Comparison of ENCODE assay signal across 17 cellular contexts in the genomic region with DNA sequence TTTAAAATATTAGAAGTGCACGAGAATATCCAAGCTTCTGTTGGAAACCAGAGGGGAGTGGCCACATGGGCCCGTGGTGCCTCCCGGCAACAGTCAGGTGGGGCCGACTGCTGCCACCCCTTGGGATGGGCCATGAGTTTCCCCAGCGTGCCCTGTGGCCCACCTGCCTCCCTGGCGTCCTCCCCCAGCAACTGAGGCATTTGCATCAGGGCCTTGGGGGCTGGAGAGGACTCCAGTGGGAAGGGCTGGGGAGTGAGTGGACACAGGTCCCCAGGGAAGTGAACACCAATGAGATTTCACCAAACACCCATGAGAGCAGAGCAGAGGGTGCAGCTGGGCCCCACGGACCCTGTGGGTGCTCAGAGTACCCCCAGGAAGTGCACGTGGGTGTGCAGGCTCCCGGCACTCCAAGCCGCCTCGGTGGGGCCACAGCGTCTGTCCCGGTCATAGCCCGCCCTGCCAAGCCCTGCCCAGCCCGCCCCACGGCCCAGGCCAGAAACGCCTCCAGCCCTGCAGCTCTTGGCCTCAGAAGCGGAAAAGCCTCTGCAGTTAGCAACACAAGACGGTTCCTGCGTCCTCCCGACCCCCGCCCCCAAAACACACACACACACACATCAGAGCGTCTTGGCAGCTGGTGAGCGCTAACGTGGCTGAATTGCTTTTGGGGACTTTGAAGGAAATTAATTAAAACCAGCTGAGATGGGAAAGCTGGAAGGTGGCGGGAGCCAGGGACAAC. TPM values are rescaled to one million over a fixed set of nuclear protein-coding genes. Genes with fewer than 3 reads are reported as not detected.
DNase-seq lines count a peak whose midpoint lies in the region; ATAC-seq, FAIRE-seq and TF ChIP-seq lines count a peak whose summit lies in the region.
"Had no signal": no experiment of that assay in that cellular context is flagged by ENCODE, and none has a peak within 500 bp of the region (broad histone marks: within the 10 kb centered on the region; RNA-seq: fewer than 3 reads in every experiment).

No MANE protein-coding gene starts in this region.

- TF ChIP-seq POLR2A in breast epithelium (IDR thresholded peaks at IDR 0.05) (no peak), vagina (IDR thresholded peaks at IDR 0.05) (no peak), HepG2 (IDR thresholded peaks at IDR 0.05; ENCODE audit: insufficient read depth in 1 of 2, low read depth in 2 of 2, low read length in 2 of 2) (no peak)

- 45% methylated on average over 10 of the region's 26 CpGs for WGBS in mammary epithelial cell (ENCODE audit: low coverage, missing lambda C conversion rate)
- 48% methylated on average over 9 of the region's 26 CpGs for WGBS in HepG2 (ENCODE audit: low lambda C conversion rate)

- in situ Hi-C loops in mammary epithelial cell (cut with MboI; ENCODE audit: low sequenced_read_pairs in 2 of 2) (no loop called here), HepG2 (cut with HindIII; ENCODE audit: extremely low pct_ligation_motif_present, low pct_unique_long_range_greater_than_20kb) (no loop called here)

- H3K79me2 ChIP-seq in mammary epithelial cell (ENCODE audit: insufficient read depth, low read length) = no peaks in the 10 kb centered on the region
- no peaks in the 10 kb centered on the region for H3K79me2 ChIP-seq in HepG2 (ENCODE audit: insufficient read depth, low read length)

- H3K9ac ChIP-seq in mammary epithelial cell (ENCODE audit: insufficient read depth, low read length) = no peak overlapping the region
- no peak overlapping the region for H3K9ac ChIP-seq in HepG2 (ENCODE audit: insufficient read depth, low read depth, low read length)
- H3K9ac ChIP-seq: KMS-11 had no signal

- no TSS peak for BruUV-seq in mammary epithelial cell (replicated peaks; lab: Mats Ljungman, UMichigan)
- no TSS peak for BruUV-seq in HepG2 (replicated peaks; lab: Mats Ljungman, UMichigan)

- no peak overlapping the region for H2AFZ ChIP-seq in mammary epithelial cell (ENCODE audit: low read depth, low read length)
- no peak overlapping the region for H2AFZ ChIP-seq in HepG2 (ENCODE audit: low read length)

- H3K9me3 ChIP-seq in breast epithelium = no peaks in the 10 kb centered on the region
- H3K9me3 ChIP-seq in mammary epithelial cell (replicated peaks; ENCODE audit: insufficient read depth, low read length) = no peaks in the 10 kb centered on the region
- H3K9me3 ChIP-seq in left lung = no peaks in the 10 kb centered on the region
- no peaks in the 10 kb centered on the region for H3K9me3 ChIP-seq in vagina
- H3K9me3 ChIP-seq in HepG2 (ENCODE audit: low read length) = no peaks in the 10 kb centered on the region
- H3K9me3 ChIP-seq: gastrocnemius medialis had no signal

- H3K27ac ChIP-seq in breast epithelium = peak overlapping the region in 1 of 2 donors; percentile 71
- H3K27ac ChIP-seq in mammary epithelial cell (ENCODE audit: insufficient read depth, low read depth, low read length) = no peak overlapping the region
- no peak overlapping the region for H3K27ac ChIP-seq in left lung
- peak overlapping the region; percentile 43 for H3K27ac ChIP-seq in vagina
- no peak overlapping the region for H3K27ac ChIP-seq in HepG2 (ENCODE audit: extremely low read length, insufficient read depth, low read length)
- H3K27ac ChIP-seq: dorsolateral prefrontal cortex, gastrocnemius medialis, KMS-11 had no signal

- ATAC-seq in left lung (peak; percentile 56), HepG2 (no peak), HG02973 (IDR thresholded peaks at IDR 0.05; ENCODE audit: unreplicated experiment) (no peak)
- ATAC-seq: activated CD8-positive, alpha-beta T cell treated with anti-CD3 and anti-CD28 coated beads for 36 hours; gastrocnemius medialis; HCT116 had no signal

- H4K20me1 ChIP-seq in mammary epithelial cell (ENCODE audit: insufficient read depth, low read length) = no peaks in the 10 kb centered on the region
- peaks cover under 1% of the 10 kb centered on the region; the same call in 1 of the 2 replicates for H4K20me1 ChIP-seq in HepG2 (ENCODE audit: insufficient read depth, low read length)

- TF ChIP-seq EP300 in HepG2 (IDR thresholded peaks at IDR 0.05; ENCODE audit: low read depth in 2 of 2, low read length in 2 of 2) (no peak), HepG2 (CRISPR knock-in tag; IDR thresholded peaks at IDR 0.05; ENCODE audit: borderline replicate concordance) (no peak)

- intact Hi-C loops in breast epithelium (cut with DNase I; ENCODE audit: low total_unique reads) = no loop called here
- intact Hi-C loops in mammary epithelial cell (cut with micrococcal nuclease) = no loop called here
- intact Hi-C loops in left lung (cut with DNase I) = no loop called here
- intact Hi-C loops in vagina (cut with DNase I) = no loop called here
- intact Hi-C loops in HepG2 (cut with micrococcal nuclease; ENCODE audit: unreplicated experiment) = no loop called here

- POLR2A ChIA-PET in HepG2 (lab: Yijun Ruan, JAX) = no interaction called here

- dilution Hi-C loops in mammary epithelial cell (cut with HindIII; ENCODE audit: low sequenced_read_pairs) = loop anchor here (5.0 kb wide), 3 partner anchors 42 to 73 kb away; no protein-coding TSS in a partner anchor

- TF ChIP-seq RAD21 in HepG2 (CRISPR knock-in tag; IDR thresholded peaks at IDR 0.05) = no peak

- DNase-seq in breast epithelium (ENCODE audit: low spot score in 2 of 2) = peak in 1 of 2 donors; percentile 74
- no peak for DNase-seq in mammary epithelial cell
- DNase-seq in fibroblast of gingiva (ENCODE audit: low read depth) = peak; percentile 84
- DNase-seq in left lung = no peak
- no peak for DNase-seq in vagina (ENCODE audit: extremely low spot score in 2 of 2)
- no peak for DNase-seq in HepG2 (ENCODE audit: low spot score)
- DNase-seq in NCI-H1930 (lab: John Stamatoyannopoulos, UW) = no peak
- DNase-seq: activated CD8-positive, alpha-beta T cell treated with anti-CD3 and anti-CD28 coated beads for 36 hours; COR-L47; gastrocnemius medialis; NCI-H1436; NCI-H446 treated with DMSO at 0.1 percent for 48 hours had no signal

- TF ChIP-seq CTCF in breast epithelium (IDR thresholded peaks at IDR 0.05) (no peak), mammary epithelial cell (conservative IDR thresholded peaks at IDR 0.05 in 1 of 2, IDR thresholded peaks at IDR 0.05 in 1 of 2; ENCODE audit: extremely low read depth in 1 of 2, insufficient read depth in 1 of 2, low read depth in 1 of 2, low read length in 2 of 2) (no peak), left lung (IDR thresholded peaks at IDR 0.05) (no peak), vagina (IDR thresholded peaks at IDR 0.05) (no peak), HepG2 (CRISPR knock-in tag; IDR thresholded peaks at IDR 0.05) (no peak)

- H3K4me1 ChIP-seq in breast epithelium = peaks cover 0 to 5% of the 10 kb centered on the region in 2 donors
- H3K4me1 ChIP-seq in mammary epithelial cell (ENCODE audit: insufficient read depth, low read length) = peaks cover 3% of the 10 kb centered on the region
- peaks cover 0 to 13% of the 10 kb centered on the region in 2 donors for H3K4me1 ChIP-seq in left lung
- H3K4me1 ChIP-seq in vagina = peaks cover 25% of the 10 kb centered on the region
- H3K4me1 ChIP-seq in HepG2 (ENCODE audit: insufficient read depth, low read length) = no peaks in the 10 kb centered on the region
- H3K4me1 ChIP-seq: gastrocnemius medialis had no signal

- H3K4me3 ChIP-seq in breast epithelium (peak overlapping the region; percentile 13 to 63 (median 39)), mammary epithelial cell (replicated peaks in 1 of 3; ENCODE audit: insufficient read depth in 1 of 3, low read depth in 2 of 3, low read length in 3 of 3) (no peak overlapping the region), left lung (no peak overlapping the region), vagina (peak overlapping the region; percentile 21 to 41), HepG2 (replicated peaks in 1 of 3; ENCODE audit: insufficient read depth in 1 of 3, low read depth in 2 of 3, low read length in 3 of 3) (no peak overlapping the region)
- H3K4me3 ChIP-seq: gastrocnemius medialis had no signal

- FAIRE-seq in HepG2 (lab: Jason Lieb, UNC) = no peak
- FAIRE-seq: G401.6 had no signal

- CTCF ChIA-PET in mammary epithelial cell (lab: Charles Lee; ENCODE audit: low non-redundant PET) (no interaction called here), HepG2 (lab: Yijun Ruan, JAX; ENCODE audit: low intra/inter-chr PET ratio, low total read pairs) (interaction anchor here (1.0 kb wide), 1 partner anchor 211 kb away, joined by 3 read pairs; no protein-coding TSS in a partner anchor)

- H3K4me2 ChIP-seq in mammary epithelial cell (ENCODE audit: insufficient read depth, low read depth, low read length) (no peak overlapping the region), HepG2 (ENCODE audit: low read depth, low read length) (no peak overlapping the region)
- H3K4me2 ChIP-seq: KMS-11 had no signal

- H3K27me3 ChIP-seq in breast epithelium (no peaks in the 10 kb centered on the region), mammary epithelial cell (ENCODE audit: insufficient read depth, low read length) (no peaks in the 10 kb centered on the region), left lung (peaks cover 0 to 30% of the 10 kb centered on the region in 2 donors), vagina (no peaks in the 10 kb centered on the region), HepG2 (ENCODE audit: control insufficient read depth in 1 of 2, insufficient read depth in 2 of 2, low read length in 2 of 2) (peaks cover 15 to 65% of the 10 kb centered on the region in 2 experiments)
- H3K27me3 ChIP-seq: gastrocnemius medialis had no signal

- H3K36me3 ChIP-seq in breast epithelium (no peaks in the 10 kb centered on the region), mammary epithelial cell (ENCODE audit: insufficient read depth, low read length) (no peaks in the 10 kb centered on the region), left lung (no peaks in the 10 kb centered on the region), vagina (no peaks in the 10 kb centered on the region), HepG2 (replicated peaks in 1 of 2; ENCODE audit: control insufficient read depth in 1 of 2, insufficient read depth in 2 of 2, low read length in 2 of 2) (no peaks in the 10 kb centered on the region)
- H3K36me3 ChIP-seq: gastrocnemius medialis had no signal

RNA-seq across cellular contexts. Expression of a gene that starts 22.7 kb away (rescaled TPM):
- total RNA-seq in breast epithelium = 1 to 10 TPM in 1 of 3 donors, under 1 TPM in 2; 0.80 to 1.5 (median 0.98) TPM
- 1 to 10 TPM in 1 of 2 donors, under 1 TPM in 1; 0.14 to 3.2 TPM for total RNA-seq in mammary epithelial cell
- 0.05 TPM for polyA plus RNA-seq in mammary epithelial cell
- polyA minus RNA-seq in mammary epithelial cell = 0.05 TPM
- 1 to 10 TPM; 2.1 to 5.5 TPM for total RNA-seq in left lung
- 2.2 TPM for total RNA-seq in vagina
- not detected in 2 replicates for total RNA-seq in HepG2 (2016; rRNA removed; fragmentation: Illumina TruSeq; extraction: Trizol)
- not detected in 2 replicates for total RNA-seq in HepG2 (2016; cell fraction: cytosol; rRNA removed; fragmentation: Illumina TruSeq; extraction: Trizol; ENCODE audit: low read depth)
- total RNA-seq in HepG2 (2016; cell fraction: insoluble cytoplasmic fraction; rRNA removed; fragmentation: Illumina TruSeq; extraction: Trizol) = not detected in 2 replicates
- not detected in 2 replicates for total RNA-seq in HepG2 (2016; cell fraction: membrane; rRNA removed; fragmentation: Illumina TruSeq; extraction: Trizol)
- not detected in 2 replicates for total RNA-seq in HepG2 (2016; cell fraction: nucleus; rRNA removed; fragmentation: Illumina TruSeq; extraction: Trizol)
- polyA plus RNA-seq in HepG2 (2011; rRNA removed) = not detected in 2 replicates
- not detected in 2 replicates for polyA plus RNA-seq in HepG2 (2011; cell fraction: cytosol; rRNA removed)
- 0.02 TPM in 1 of 2 replicates, not detected in the other for polyA plus RNA-seq in HepG2 (2011; cell fraction: nucleus; rRNA removed)
- not detected in 2 replicates for polyA plus RNA-seq in HepG2 (2012)
- not detected in 2 replicates for polyA plus RNA-seq in HepG2 (2016; cell fraction: cytosol; fragmentation: Illumina TruSeq; extraction: Trizol; ENCODE audit: low read depth)
- polyA plus RNA-seq in HepG2 (2016; cell fraction: insoluble cytoplasmic fraction; fragmentation: Illumina TruSeq; extraction: Trizol; ENCODE audit: low read depth) = not detected in 2 replicates
- not detected in 2 replicates for polyA plus RNA-seq in HepG2 (2016; cell fraction: membrane; fragmentation: Illumina TruSeq; extraction: Trizol; ENCODE audit: low read depth)
- not detected in 2 replicates for polyA plus RNA-seq in HepG2 (2016; cell fraction: nucleus; fragmentation: Illumina TruSeq; extraction: Trizol; ENCODE audit: insufficient read depth, low read depth)
- not detected in 2 replicates for polyA minus RNA-seq in HepG2 (2011; rRNA and poly(A)+ RNA removed; ENCODE audit: low replicate concordance)
- not detected in 2 replicates for polyA minus RNA-seq in HepG2 (2011; cell fraction: cytosol; rRNA and poly(A)+ RNA removed)
- not detected in 2 replicates for polyA minus RNA-seq in HepG2 (2011; cell fraction: nucleus; rRNA and poly(A)+ RNA removed)

RNA-seq across cellular contexts. Expression of a gene that starts 47.6 kb away (rescaled TPM):
- total RNA-seq in breast epithelium = 1 to 10 TPM in 2 of 3 donors, under 1 TPM in 1; 0.32 to 2.9 (median 2.3) TPM
- total RNA-seq in mammary epithelial cell = 10 to 100 TPM in 1 of 2 donors, 1 to 10 TPM in 1; 2.0 to 14.1 TPM
- polyA plus RNA-seq in mammary epithelial cell = 0.90 TPM
- polyA minus RNA-seq in mammary epithelial cell = 0.21 TPM
- 1 to 10 TPM; 6.2 to 7.0 TPM for total RNA-seq in left lung
- 1.7 TPM for total RNA-seq in vagina
- total RNA-seq in HepG2 (2016; rRNA removed; fragmentation: Illumina TruSeq; extraction: Trizol) = 3.4 and 3.8 TPM in 2 replicates
- total RNA-seq in HepG2 (2016; cell fraction: cytosol; rRNA removed; fragmentation: Illumina TruSeq; extraction: Trizol; ENCODE audit: low read depth) = 0.81 and 2.1 TPM in 2 replicates
- total RNA-seq in HepG2 (2016; cell fraction: insoluble cytoplasmic fraction; rRNA removed; fragmentation: Illumina TruSeq; extraction: Trizol) = 3.4 and 3.9 TPM in 2 replicates
- 3.4 and 4.3 TPM in 2 replicates for total RNA-seq in HepG2 (2016; cell fraction: membrane; rRNA removed; fragmentation: Illumina TruSeq; extraction: Trizol)
- 3.4 and 6.6 TPM in 2 replicates for total RNA-seq in HepG2 (2016; cell fraction: nucleus; rRNA removed; fragmentation: Illumina TruSeq; extraction: Trizol)
- 1.3 and 1.7 TPM in 2 replicates for polyA plus RNA-seq in HepG2 (2011; rRNA removed)
- polyA plus RNA-seq in HepG2 (2011; cell fraction: cytosol; rRNA removed) = 0.79 and 1.3 TPM in 2 replicates
- polyA plus RNA-seq in HepG2 (2011; cell fraction: nucleus; rRNA removed) = 7.1 and 7.6 TPM in 2 replicates
- polyA plus RNA-seq in HepG2 (2012) = 7.2 and 7.6 TPM in 2 replicates
- 1.2 TPM in 2 replicates for polyA plus RNA-seq in HepG2 (2016; cell fraction: cytosol; fragmentation: Illumina TruSeq; extraction: Trizol; ENCODE audit: low read depth)
- 3.7 and 8.7 TPM in 2 replicates for polyA plus RNA-seq in HepG2 (2016; cell fraction: insoluble cytoplasmic fraction; fragmentation: Illumina TruSeq; extraction: Trizol; ENCODE audit: low read depth)
- 2.7 and 4.8 TPM in 2 replicates for polyA plus RNA-seq in HepG2 (2016; cell fraction: membrane; fragmentation: Illumina TruSeq; extraction: Trizol; ENCODE audit: low read depth)
- polyA plus RNA-seq in HepG2 (2016; cell fraction: nucleus; fragmentation: Illumina TruSeq; extraction: Trizol; ENCODE audit: insufficient read depth, low read depth) = 14.0 and 14.3 TPM in 2 replicates
- 0.98 and 4.2 TPM in 2 replicates for polyA minus RNA-seq in HepG2 (2011; rRNA and poly(A)+ RNA removed; ENCODE audit: low replicate concordance)
- polyA minus RNA-seq in HepG2 (2011; cell fraction: cytosol; rRNA and poly(A)+ RNA removed) = 2.7 and 6.6 TPM in 2 replicates
- polyA minus RNA-seq in HepG2 (2011; cell fraction: nucleus; rRNA and poly(A)+ RNA removed) = 5.0 and 7.5 TPM in 2 replicates

Comparison
In these comparisons a context has a peak if more than half of its experiments do, and no peak if none do; other contexts are left out.
1. H3K4me3 ChIP-seq: peak in breast epithelium (3 of 3) and vagina (2 of 2); none in mammary epithelial cell (0 of 3), left lung (0 of 2) and HepG2 (0 of 3).